Comparison of ENCODE assay signal across 1 cellular context in the genomic region with DNA sequence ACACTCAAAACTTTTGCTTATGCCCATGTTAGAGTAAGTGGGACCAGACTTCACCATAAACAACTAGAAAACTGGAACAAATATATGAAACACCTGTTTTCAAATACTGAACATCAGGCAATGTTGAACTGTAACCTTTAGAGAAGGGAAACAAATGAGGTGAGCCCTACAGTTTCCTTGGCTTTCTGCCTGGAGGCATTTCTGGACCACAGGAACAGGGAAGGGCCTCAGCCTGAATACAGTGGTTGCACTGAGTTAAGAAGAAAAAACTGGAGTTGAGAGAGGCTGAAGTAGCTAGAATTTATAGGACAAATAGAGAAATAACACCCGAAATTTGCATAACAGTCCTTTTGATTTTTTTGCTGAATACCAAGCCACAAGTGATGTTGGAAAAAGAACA.
TF ChIP-seq lines count a peak whose summit lies in the region.

No MANE protein-coding gene starts in this region.

TF ChIP-seq in GM23338, 12 proteins besides CTCF, POLR2A, EP300 and RAD21 (continued from another document):
- no peak for TF ChIP-seq REST (IDR thresholded peaks at IDR 0.05; ENCODE audit: unreplicated experiment)
- TF ChIP-seq POLR2AphosphoS5 (IDR thresholded peaks at IDR 0.05; ENCODE audit: low read depth), result no peak
- TF ChIP-seq JUNB (IDR thresholded peaks at IDR 0.05; ENCODE audit: unreplicated experiment), result no peak
- TF ChIP-seq ZNF331 (CRISPR knock-in tag; IDR thresholded peaks at IDR 0.05; ENCODE audit: low read depth), result no peak
- no peak for TF ChIP-seq STAT1 (IDR thresholded peaks at IDR 0.05; ENCODE audit: unreplicated experiment)
- TF ChIP-seq, protein P1, sequence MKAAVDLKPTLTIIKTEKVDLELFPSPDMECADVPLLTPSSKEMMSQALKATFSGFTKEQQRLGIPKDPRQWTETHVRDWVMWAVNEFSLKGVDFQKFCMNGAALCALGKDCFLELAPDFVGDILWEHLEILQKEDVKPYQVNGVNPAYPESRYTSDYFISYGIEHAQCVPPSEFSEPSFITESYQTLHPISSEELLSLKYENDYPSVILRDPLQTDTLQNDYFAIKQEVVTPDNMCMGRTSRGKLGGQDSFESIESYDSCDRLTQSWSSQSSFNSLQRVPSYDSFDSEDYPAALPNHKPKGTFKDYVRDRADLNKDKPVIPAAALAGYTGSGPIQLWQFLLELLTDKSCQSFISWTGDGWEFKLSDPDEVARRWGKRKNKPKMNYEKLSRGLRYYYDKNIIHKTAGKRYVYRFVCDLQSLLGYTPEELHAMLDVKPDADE (IDR thresholded peaks at IDR 0.05), result no peak
- no peak for TF ChIP-seq NANOG (IDR thresholded peaks at IDR 0.05; ENCODE audit: borderline replicate concordance)
- no peak for TF ChIP-seq CREB1 (CRISPR knock-in tag; IDR thresholded peaks at IDR 0.05; ENCODE audit: low read depth)
- no peak for TF ChIP-seq EZH2phosphoT487 (IDR thresholded peaks at IDR 0.05; ENCODE audit: unreplicated experiment)
- TF ChIP-seq ZNF462 (CRISPR knock-in tag; IDR thresholded peaks at IDR 0.05), result no peak
